ENCODE assay signal across 9 cellular contexts in genomic region chr14:21069388-21070082, GRCh38. TPM values are rescaled to one million over a fixed set of nuclear protein-coding genes. Genes with fewer than 3 reads are reported as not detected.
A peak's percentile ranks its signal among the peaks of the same experiment; 100 is the strongest.
DNase-seq lines count a peak whose midpoint lies in the region; ATAC-seq, FAIRE-seq and TF ChIP-seq lines count a peak whose summit lies in the region.
"Had no signal": no experiment of that assay in that cellular context is flagged by ENCODE, and none has a peak within 500 bp of the region (broad histone marks: within the 10 kb centered on the region; RNA-seq: fewer than 3 reads in every experiment).

No MANE protein-coding gene starts in this region.

- peak; percentile 56 for DNase-seq in EL
- peak; percentile 40 for DNase-seq in NCI-H2171 (lab: John Stamatoyannopoulos, UW)
- DNase-seq in K562 (ENCODE audit: extremely low read depth in 1 of 4, low spot score in 3 of 4): no peak
- DNase-seq in sigmoid colon: no peak

- no peaks in the 10 kb centered on the region for H4K20me1 ChIP-seq in K562 (replicated peaks; ENCODE audit: control insufficient read depth, insufficient read depth, low read length)

- TF ChIP-seq CTCF in K562 (IDR thresholded peaks at IDR 0.05 in 2 of 3, conservative IDR thresholded peaks at IDR 0.05 in 1 of 3; ENCODE audit: insufficient read depth in 2 of 3, low read depth in 1 of 3, low read length in 3 of 3) (no peak), sigmoid colon (IDR thresholded peaks at IDR 0.05) (no peak)

- H3K4me3 ChIP-seq in K562: peak overlapping the region; percentile 41
- peak overlapping the region; percentile 69 for H3K4me3 ChIP-seq in iPS-18a (ENCODE audit: low read length)
- H3K4me3 ChIP-seq in sigmoid colon: peak overlapping the region; percentile 60 to 85 (median 64)

- intact Hi-C loops in K562 (cut with micrococcal nuclease): no loop called here
- intact Hi-C loops in sigmoid colon (cut with DNase I): loop anchor here (1.0 to 2.0 kb wide), 2 partner anchors 35 to 45 kb away; partner anchors contain the start of gene NDRG2

- H3K27me3 ChIP-seq in K562 (ENCODE audit: control insufficient read depth in 2 of 2, insufficient read depth in 2 of 2, low read length in 2 of 2) (no peaks in the 10 kb centered on the region), iPS-18a (ENCODE audit: control insufficient read depth, insufficient read depth, low read length) (peaks cover 16% of the 10 kb centered on the region), sigmoid colon (no peaks in the 10 kb centered on the region)

- WGBS in K562 (ENCODE audit: insufficient coverage, low coverage, missing lambda C conversion rate): 52% methylated on average over 14 of the region's 40 CpGs
- WGBS in sigmoid colon, 2 donors: 2 to 4% methylated on average over 40 of the region's 40 CpGs

- BruUV-seq in K562 (replicated peaks; lab: Mats Ljungman, UMichigan): no TSS peak

- H3K9ac ChIP-seq in K562 (ENCODE audit: insufficient read depth in 1 of 2, low read depth in 2 of 2, low read length in 2 of 2) (peak overlapping the region in 1 of 2 experiments; percentile 91; a peak in 2 of 4 replicates), iPS-18a (ENCODE audit: low read length) (peak overlapping the region; percentile 89)

- ATAC-seq in K562 (no peak), GM21423 (IDR thresholded peaks at IDR 0.05; ENCODE audit: unreplicated experiment) (no peak), GM18511 (IDR thresholded peaks at IDR 0.05; ENCODE audit: unreplicated experiment) (no peak), HG03442 (IDR thresholded peaks at IDR 0.05; ENCODE audit: unreplicated experiment) (no peak)

- CTCF ChIA-PET in K562 (lab: Yijun Ruan, JAX; ENCODE audit: low intra/inter-chr PET ratio): interaction anchor here (0.6 to 4.6 kb wide), 4 partner anchors 23 to 312 kb away, joined by 3 to 54 read pairs (median 9); no protein-coding TSS in a partner anchor

- FAIRE-seq in K562 (lab: Jason Lieb, UNC): no peak

- POLR2A ChIA-PET in K562 (lab: Yijun Ruan, JAX): interaction anchor here (0.5 to 1.9 kb wide), 2 partner anchors 33 to 140 kb away, joined by 3 to 4 read pairs; no protein-coding TSS in a partner anchor

- no peaks in the 10 kb centered on the region for H3K9me1 ChIP-seq in K562 (ENCODE audit: control insufficient read depth, insufficient read depth, low read length)

- in situ Hi-C loops in K562 (cut with MboI): no loop called here

- no peak for TF ChIP-seq RAD21 in K562 (CRISPR knock-in tag; conservative IDR thresholded peaks at IDR 0.05 in 1 of 2, IDR thresholded peaks at IDR 0.05 in 1 of 2)

- TF ChIP-seq EP300 in K562 (IDR thresholded peaks at IDR 0.05; ENCODE audit: low read length) (no peak), sigmoid colon (IDR thresholded peaks at IDR 0.05) (no peak)

- peak overlapping the region; percentile 62; the same call in 1 of the 2 replicates for H3K4me2 ChIP-seq in K562 (ENCODE audit: insufficient read depth, low read length)

- peak overlapping the region; percentile 40; the same call in 1 of the 2 replicates for H2AFZ ChIP-seq in K562 (ENCODE audit: low read depth, low read length)

- TF ChIP-seq POLR2A in K562 (conservative IDR thresholded peaks at IDR 0.05): no peak
- no peak for TF ChIP-seq POLR2A in sigmoid colon (IDR thresholded peaks at IDR 0.05)

- H3K27ac ChIP-seq in K562 (ENCODE audit: extremely low read depth, low read depth, low read length): no peak overlapping the region
- H3K27ac ChIP-seq in iPS-18a (ENCODE audit: low read length): peak overlapping the region; percentile 89
- peak overlapping the region; percentile 87 to 93 (median 88) for H3K27ac ChIP-seq in sigmoid colon

- H3K4me1 ChIP-seq in K562 (replicated peaks in 1 of 2; ENCODE audit: control insufficient read depth in 2 of 2, insufficient read depth in 2 of 2, low read length in 2 of 2) (peaks cover 2 to 40% of the 10 kb centered on the region in 2 experiments; a peak in 3 of 5 replicates), iPS-18a (ENCODE audit: control insufficient read depth, low read depth, low read length) (peaks cover 16% of the 10 kb centered on the region), sigmoid colon (peaks cover 0 to 39% (median 36%) of the 10 kb centered on the region in 4 donors)

- H3K9me3 ChIP-seq in K562 (replicated peaks; ENCODE audit: control insufficient read depth, insufficient read depth, low read depth, low read length) (no peaks in the 10 kb centered on the region), iPS-18a (ENCODE audit: control insufficient read depth, low read depth, low read length) (no peaks in the 10 kb centered on the region), sigmoid colon (no peaks in the 10 kb centered on the region)

- H3K36me3 ChIP-seq in K562 (ENCODE audit: control insufficient read depth, insufficient read depth, low read length) (no peaks in the 10 kb centered on the region), iPS-18a (ENCODE audit: control insufficient read depth, low read depth, low read length) (peaks cover 18% of the 10 kb centered on the region), sigmoid colon (peaks cover 0 to 7% (median 3%) of the 10 kb centered on the region in 4 donors)

- no peaks in the 10 kb centered on the region; the same call in 2 of the 3 replicates for H3K79me2 ChIP-seq in K562 (ENCODE audit: control insufficient read depth, insufficient read depth, low read length)

RNA-seq across cellular contexts. Expression of gene ARHGEF40, which starts 0.6 kb away (rescaled TPM):
- 6.3 and 19.5 TPM in 2 replicates for total RNA-seq in K562 (2011; cell fraction: chromatin; rRNA removed; ENCODE audit: low replicate concordance)
- total RNA-seq in K562 (2011; cell fraction: nucleolus; rRNA removed): 8.9 and 9.8 TPM in 2 replicates
- total RNA-seq in K562 (2011; cell fraction: nucleoplasm; rRNA removed): 7.5 and 9.5 TPM in 2 replicates
- total RNA-seq in K562 (2014; rRNA removed) (3.9 and 4.0 TPM in 2 replicates), K562 (2014; rRNA removed; fragmentation: Illumina TruSeq; extraction: Trizol) (2.3 and 2.9 TPM in 2 replicates), K562 (2015; rRNA removed; fragmentation: Illumina TruSeq; extraction: Trizol) (3.3 and 3.7 TPM in 2 replicates), K562 (2021) (4.6 and 6.3 TPM in 2 replicates), sigmoid colon (10 to 100 TPM; 15.0 to 48.5 (median 17.4) TPM)
- polyA plus RNA-seq in K562 (2011; rRNA removed) (3.8 and 4.0 TPM in 2 replicates), K562 (2014; fragmentation: Illumina TruSeq; extraction: Trizol) (4.6 and 5.0 TPM in 2 replicates), K562 (2014; fragmentation: Nextera tagmentation; extraction: Ambion mirVana) (under 1 TPM; 0.42 to 0.55 TPM), K562 (2014; rRNA removed) (4.6 and 4.7 TPM in 2 replicates), sigmoid colon (10 to 100 TPM; 12.5 to 26.5 (median 18.0) TPM)
- polyA plus RNA-seq in K562 (2011; cell fraction: cytosol; rRNA removed): 5.6 and 9.9 TPM in 2 replicates
- 18.5 and 28.6 TPM in 2 replicates for polyA plus RNA-seq in K562 (2011; cell fraction: nucleus; rRNA removed)
- polyA plus RNA-seq in K562 (2012): 3.6 and 7.8 TPM in 2 replicates
- 2.2 and 3.0 TPM in 2 replicates for polyA minus RNA-seq in K562 (2011; rRNA and poly(A)+ RNA removed)
- 1.8 and 2.2 TPM in 2 replicates for polyA minus RNA-seq in K562 (2011; cell fraction: cytosol; rRNA and poly(A)+ RNA removed)
- 3.9 and 4.0 TPM in 2 replicates for polyA minus RNA-seq in K562 (2011; cell fraction: nucleus; rRNA and poly(A)+ RNA removed)
- total RNA-seq: T-helper 2 cell treated with Interferon-gamma antibody and Interleukin-4, amounts not matched to agents 100 ng/mL and 5 ng/mL, for 36 hours had no signal

RNA-seq across cellular contexts. Expression of gene RNASE8, which starts 11.9 kb away (rescaled TPM):
- not detected in 2 replicates for total RNA-seq in K562 (2011; cell fraction: chromatin; rRNA removed; ENCODE audit: low replicate concordance)
- total RNA-seq in K562 (2011; cell fraction: nucleolus; rRNA removed): not detected in 2 replicates
- not detected in 2 replicates for total RNA-seq in K562 (2011; cell fraction: nucleoplasm; rRNA removed)
- total RNA-seq in K562 (2014; rRNA removed) (not detected in 2 replicates), K562 (2014; rRNA removed; fragmentation: Illumina TruSeq; extraction: Trizol) (not detected in 2 replicates), K562 (2015; rRNA removed; fragmentation: Illumina TruSeq; extraction: Trizol) (not detected in 2 replicates), K562 (2021) (not detected in 2 replicates), sigmoid colon (not detected)
- polyA plus RNA-seq in K562 (2011; rRNA removed) (not detected in 2 replicates), K562 (2014; fragmentation: Illumina TruSeq; extraction: Trizol) (not detected in 2 replicates), K562 (2014; fragmentation: Nextera tagmentation; extraction: Ambion mirVana) (not detected), K562 (2014; rRNA removed) (not detected in 2 replicates), sigmoid colon (not detected)
- polyA plus RNA-seq in K562 (2011; cell fraction: cytosol; rRNA removed): not detected in 2 replicates
- polyA plus RNA-seq in K562 (2011; cell fraction: nucleus; rRNA removed): not detected in 2 replicates
- not detected in 2 replicates for polyA plus RNA-seq in K562 (2012)
- not detected in 2 replicates for polyA minus RNA-seq in K562 (2011; rRNA and poly(A)+ RNA removed)
- polyA minus RNA-seq in K562 (2011; cell fraction: cytosol; rRNA and poly(A)+ RNA removed): not detected in 2 replicates
- not detected in 2 replicates for polyA minus RNA-seq in K562 (2011; cell fraction: nucleus; rRNA and poly(A)+ RNA removed)
- total RNA-seq: T-helper 2 cell treated with Interferon-gamma antibody and Interleukin-4, amounts not matched to agents 100 ng/mL and 5 ng/mL, for 36 hours had no signal

RNA-seq across cellular contexts. Expression of gene RNASE7, which starts 27.4 kb away (rescaled TPM):
- not detected in 2 replicates for total RNA-seq in K562 (2011; cell fraction: chromatin; rRNA removed; ENCODE audit: low replicate concordance)
- total RNA-seq in K562 (2011; cell fraction: nucleolus; rRNA removed): not detected in 2 replicates
- not detected in 2 replicates for total RNA-seq in K562 (2011; cell fraction: nucleoplasm; rRNA removed)
- total RNA-seq in K562 (2014; rRNA removed): not detected in 2 replicates
- not detected in 2 replicates for total RNA-seq in K562 (2014; rRNA removed; fragmentation: Illumina TruSeq; extraction: Trizol)
- not detected in 2 replicates for total RNA-seq in K562 (2015; rRNA removed; fragmentation: Illumina TruSeq; extraction: Trizol)
- total RNA-seq in K562 (2021): not detected in 2 replicates
- not detected in 2 replicates for polyA plus RNA-seq in K562 (2011; rRNA removed)
- not detected in 2 replicates for polyA plus RNA-seq in K562 (2011; cell fraction: cytosol; rRNA removed)
- polyA plus RNA-seq in K562 (2011; cell fraction: nucleus; rRNA removed): not detected in 2 replicates
- polyA plus RNA-seq in K562 (2012): not detected in 2 replicates
- not detected in 2 replicates for polyA plus RNA-seq in K562 (2014; fragmentation: Illumina TruSeq; extraction: Trizol)
- polyA plus RNA-seq in K562 (2014; fragmentation: Nextera tagmentation; extraction: Ambion mirVana): not detected
- not detected in 2 replicates for polyA plus RNA-seq in K562 (2014; rRNA removed)
- polyA minus RNA-seq in K562 (2011; rRNA and poly(A)+ RNA removed): not detected in 2 replicates
- polyA minus RNA-seq in K562 (2011; cell fraction: cytosol; rRNA and poly(A)+ RNA removed): not detected in 2 replicates
- polyA minus RNA-seq in K562 (2011; cell fraction: nucleus; rRNA and poly(A)+ RNA removed): not detected in 2 replicates
- total RNA-seq in sigmoid colon: not detected
- under 1 TPM in 1 of 3 donors, not detected in 2; 0.10 TPM for polyA plus RNA-seq in sigmoid colon
- total RNA-seq: T-helper 2 cell treated with Interferon-gamma antibody and Interleukin-4, amounts not matched to agents 100 ng/mL and 5 ng/mL, for 36 hours had no signal

RNA-seq across cellular contexts. Expression of gene ZNF219, which starts 28.9 kb away (rescaled TPM):
- total RNA-seq in K562 (2011; cell fraction: chromatin; rRNA removed; ENCODE audit: low replicate concordance): 10.9 and 15.3 TPM in 2 replicates
- total RNA-seq in K562 (2011; cell fraction: nucleolus; rRNA removed): 9.5 TPM in 2 replicates
- 10.8 and 13.2 TPM in 2 replicates for total RNA-seq in K562 (2011; cell fraction: nucleoplasm; rRNA removed)
- total RNA-seq in K562 (2014; rRNA removed) (3.7 and 6.4 TPM in 2 replicates), K562 (2014; rRNA removed; fragmentation: Illumina TruSeq; extraction: Trizol) (2.2 and 2.6 TPM in 2 replicates), K562 (2015; rRNA removed; fragmentation: Illumina TruSeq; extraction: Trizol) (4.1 and 4.3 TPM in 2 replicates), K562 (2021) (9.3 and 10.6 TPM in 2 replicates), sigmoid colon (10 to 100 TPM; 38.2 to 89.7 (median 65.0) TPM)
- polyA plus RNA-seq in K562 (2011; rRNA removed) (1.9 and 2.8 TPM in 2 replicates), K562 (2014; fragmentation: Illumina TruSeq; extraction: Trizol) (2.6 and 3.1 TPM in 2 replicates), K562 (2014; fragmentation: Nextera tagmentation; extraction: Ambion mirVana) (under 1 TPM; 0.29 to 0.53 TPM), K562 (2014; rRNA removed) (7.7 and 7.8 TPM in 2 replicates), sigmoid colon (10 to 100 TPM; 27.6 to 52.9 (median 29.4) TPM)
- 2.7 and 15.0 TPM in 2 replicates for polyA plus RNA-seq in K562 (2011; cell fraction: cytosol; rRNA removed)
- polyA plus RNA-seq in K562 (2011; cell fraction: nucleus; rRNA removed): 12.7 and 34.2 TPM in 2 replicates
- 5.6 and 6.2 TPM in 2 replicates for polyA plus RNA-seq in K562 (2012)
- 2.0 and 3.0 TPM in 2 replicates for polyA minus RNA-seq in K562 (2011; rRNA and poly(A)+ RNA removed)
- 2.1 and 3.3 TPM in 2 replicates for polyA minus RNA-seq in K562 (2011; cell fraction: cytosol; rRNA and poly(A)+ RNA removed)
- polyA minus RNA-seq in K562 (2011; cell fraction: nucleus; rRNA and poly(A)+ RNA removed): 5.0 and 9.7 TPM in 2 replicates

RNA-seq across cellular contexts. Expression of gene TMEM253, which starts 31.3 kb away (rescaled TPM):
- total RNA-seq in K562 (2011; cell fraction: chromatin; rRNA removed; ENCODE audit: low replicate concordance): 0.25 TPM in 1 of 2 replicates, not detected in the other
- 0.33 TPM in 1 of 2 replicates, not detected in the other for total RNA-seq in K562 (2011; cell fraction: nucleolus; rRNA removed)
- total RNA-seq in K562 (2011; cell fraction: nucleoplasm; rRNA removed): 0.29 TPM in 1 of 2 replicates, not detected in the other
- 0.24 and 0.27 TPM in 2 replicates for total RNA-seq in K562 (2014; rRNA removed)
- total RNA-seq in K562 (2014; rRNA removed; fragmentation: Illumina TruSeq; extraction: Trizol): 0.11 and 0.13 TPM in 2 replicates
- not detected in 2 replicates for total RNA-seq in K562 (2015; rRNA removed; fragmentation: Illumina TruSeq; extraction: Trizol)
- total RNA-seq in K562 (2021): 0.18 and 0.20 TPM in 2 replicates
- 0.07 TPM in 1 of 2 replicates, not detected in the other for polyA plus RNA-seq in K562 (2011; rRNA removed)
- polyA plus RNA-seq in K562 (2011; cell fraction: cytosol; rRNA removed): 0.13 TPM in 1 of 2 replicates, not detected in the other
- polyA plus RNA-seq in K562 (2011; cell fraction: nucleus; rRNA removed): 0.13 and 0.46 TPM in 2 replicates
- 0.18 and 0.29 TPM in 2 replicates for polyA plus RNA-seq in K562 (2012)
- 0.21 and 0.45 TPM in 2 replicates for polyA plus RNA-seq in K562 (2014; fragmentation: Illumina TruSeq; extraction: Trizol)
- polyA plus RNA-seq in K562 (2014; fragmentation: Nextera tagmentation; extraction: Ambion mirVana): under 1 TPM; 0.25 to 0.61 TPM
- 0.23 TPM in 1 of 2 replicates, not detected in the other for polyA plus RNA-seq in K562 (2014; rRNA removed)
- polyA minus RNA-seq in K562 (2011; rRNA and poly(A)+ RNA removed): 0.15 TPM in 1 of 2 replicates, not detected in the other
- polyA minus RNA-seq in K562 (2011; cell fraction: cytosol; rRNA and poly(A)+ RNA removed): not detected in 2 replicates
- polyA minus RNA-seq in K562 (2011; cell fraction: nucleus; rRNA and poly(A)+ RNA removed): 0.22 and 0.27 TPM in 2 replicates
- 1 to 10 TPM in 1 of 4 donors, not detected in 3; 1.1 TPM for total RNA-seq in sigmoid colon
- polyA plus RNA-seq in sigmoid colon: 10 to 100 TPM; 14.1 to 28.4 (median 14.4) TPM
- total RNA-seq: T-helper 2 cell treated with Interferon-gamma antibody and Interleukin-4, amounts not matched to agents 100 ng/mL and 5 ng/mL, for 36 hours had no signal

Comparison
In these comparisons a context has a peak if more than half of its experiments do, and no peak if none do; other contexts are left out.
1. DNase-seq: peak in EL (single experiment) and NCI-H2171 (single experiment); none in K562 (0 of 4) and sigmoid colon (single experiment).
2. Peak in every context shown above with its lines, with median percentiles within 50 percentile points of each other: H3K4me3 ChIP-seq.